21 cellular contexts compared by ENCODE assay signal in genomic region chr13:33827152-33827551, GRCh38.
"Had no signal": no experiment of that assay in that cellular context is flagged by ENCODE, and none has a peak within 500 bp of the region (broad histone marks: within the 10 kb centered on the region; RNA-seq: fewer than 3 reads in every experiment).

No MANE protein-coding gene starts in this region.

- ATAC-seq: effector memory CD8-positive, alpha-beta T cell; foreskin keratinocyte; heart right ventricle; left cardiac atrium; left lung; left ventricle myocardium superior had no signal

- H3K27me3 ChIP-seq: colonic mucosa, esophagus muscularis mucosa, foreskin keratinocyte, heart right ventricle, left lung had no signal

- DNase-seq: colonic mucosa; cortex of kidney; effector CD8-positive, alpha-beta T cell; effector memory CD8-positive, alpha-beta T cell; endodermal cell; foreskin keratinocyte; glutamatergic neuron; head of caudate nucleus; heart right ventricle; hippocampal formation; left cardiac atrium; left lung; left ventricle myocardium superior; mammary epithelial cell; mesendoderm; midbrain had no signal

- H3K9me3 ChIP-seq: colonic mucosa, esophagus muscularis mucosa, heart right ventricle, left lung had no signal

- H3K36me3 ChIP-seq: colonic mucosa had no signal

- H3K4me3 ChIP-seq: colonic mucosa, esophagus muscularis mucosa, heart right ventricle, left lung, lung had no signal

- FAIRE-seq: islet of Langerhans, keratinocyte had no signal

- H3K27ac ChIP-seq: colonic mucosa, epithelial cell of prostate, foreskin keratinocyte, left lung had no signal

- H3K4me1 ChIP-seq: colonic mucosa, esophagus muscularis mucosa, foreskin keratinocyte, left lung had no signal
